In the genomic region with DNA sequence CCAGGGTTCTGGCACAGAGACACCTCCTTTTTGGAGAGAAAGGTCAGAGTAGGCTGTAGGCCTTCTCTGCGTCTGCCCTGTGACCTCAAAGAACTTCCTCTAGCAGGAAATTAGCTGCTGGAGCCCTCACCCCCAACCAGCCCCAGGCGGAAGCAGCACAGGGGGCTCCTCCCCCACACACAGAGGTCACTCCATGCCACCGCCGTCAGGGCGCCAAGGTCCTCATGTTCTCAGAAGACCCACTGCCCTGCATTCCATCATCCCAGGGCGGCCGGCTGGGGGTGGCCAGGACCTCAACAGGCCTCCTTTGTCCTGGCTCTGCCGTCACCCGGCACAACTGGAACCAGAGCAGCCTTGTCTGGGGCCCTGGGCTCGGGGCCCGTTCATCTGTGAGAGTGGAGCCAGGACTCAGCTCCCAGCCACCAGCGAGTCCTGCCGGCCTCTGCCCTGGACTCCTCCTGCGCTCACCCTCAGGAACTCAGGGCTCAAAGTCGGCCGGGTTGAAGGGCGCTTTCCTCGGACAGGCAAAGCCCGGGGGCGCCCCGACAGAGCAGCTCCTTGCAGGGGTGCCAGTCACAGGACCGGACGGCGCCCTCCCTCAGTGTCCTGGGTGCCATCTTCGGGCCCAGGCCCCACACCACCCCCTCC, we compare ENCODE assay signal across 9 cellular contexts. TPM values are rescaled to one million over a fixed set of nuclear protein-coding genes. Genes with fewer than 3 reads are reported as not detected.
DNase-seq lines count a peak whose midpoint lies in the region; ATAC-seq and TF ChIP-seq lines count a peak whose summit lies in the region.
"Had no signal": no experiment of that assay in that cellular context is flagged by ENCODE, and none has a peak within 500 bp of the region (broad histone marks: within the 10 kb centered on the region; RNA-seq: fewer than 3 reads in every experiment).

No MANE protein-coding gene starts in this region.

- H3K36me3 ChIP-seq in PC-9 (ENCODE audit: low read depth) (no peaks in the 10 kb centered on the region), psoas muscle (ENCODE audit: insufficient read depth in 1 of 2, low read depth in 1 of 2) (no peaks in the 10 kb centered on the region)

- peaks cover 39% of the 10 kb centered on the region for H3K36me3 Mint-ChIP-seq in activated naive CD8-positive, alpha-beta T cell treated with anti-CD3 and anti-CD28 coated beads for 36 hours

- 18% methylated on average over 25 of the region's 25 CpGs for WGBS in right cardiac atrium
- WGBS in psoas muscle, 3 donors, result 11 to 28% (median 13%) methylated on average over 23 to 25 of the region's 25 CpGs

- H3K4me3 Mint-ChIP-seq in activated naive CD8-positive, alpha-beta T cell treated with anti-CD3 and anti-CD28 coated beads for 36 hours, result peak overlapping the region; percentile 90

- H3K27me3 ChIP-seq in PC-9 (ENCODE audit: insufficient read depth, low read depth), result no peaks in the 10 kb centered on the region
- no peaks in the 10 kb centered on the region for H3K27me3 ChIP-seq in right cardiac atrium (ENCODE audit: control insufficient read depth, insufficient read depth)
- H3K27me3 ChIP-seq in psoas muscle (ENCODE audit: insufficient read depth in 3 of 3, low read length in 2 of 3), result peaks cover 0 to 56% (median 16%) of the 10 kb centered on the region in 3 donors

- H2AFZ ChIP-seq in PC-9, result 0 out of 2 replicates have a peak overlapping the region, but pooled peaks have one; percentile 52

- H3K9me3 Mint-ChIP-seq in activated naive CD8-positive, alpha-beta T cell treated with anti-CD3 and anti-CD28 coated beads for 36 hours, result no peaks in the 10 kb centered on the region

- POLR2A ChIA-PET in PC-9 (lab: Charles Lee; ENCODE audit: unreplicated experiment), result interaction anchor here (0.5 to 1.2 kb wide), 5 partner anchors 13 to 59 kb away, joined by 4 to 12 read pairs (median 7); a partner anchor contains a TSS

- H3K27me3 Mint-ChIP-seq in activated naive CD8-positive, alpha-beta T cell treated with anti-CD3 and anti-CD28 coated beads for 36 hours, result no peaks in the 10 kb centered on the region

- no peaks in the 10 kb centered on the region for H3K9me2 ChIP-seq in PC-9 (ENCODE audit: insufficient read depth)

- ATAC-seq in right cardiac atrium (peak; percentile 54 to 67), psoas muscle (peak; percentile 20 to 46 (median 36)), HG02840 (IDR thresholded peaks at IDR 0.05; ENCODE audit: low FRiP score, unreplicated experiment) (no peak)

- CTCF ChIA-PET in PC-9 (lab: Charles Lee), result interaction anchor here (0.8 to 1.1 kb wide), 4 partner anchors 11 to 48 kb away, joined by 3 to 6 read pairs (median 4); no protein-coding TSS in a partner anchor

- peaks cover 12% of the 10 kb centered on the region; the same call in 1 of the 2 replicates for H3F3A ChIP-seq in PC-9 (ENCODE audit: insufficient read depth, low read depth)

- peaks cover 14% of the 10 kb centered on the region for H3K4me1 ChIP-seq in PC-9 (replicated peaks; ENCODE audit: insufficient read depth)
- peaks cover 4% of the 10 kb centered on the region for H3K4me1 ChIP-seq in right cardiac atrium (ENCODE audit: control insufficient read depth, insufficient read depth, low read length)
- H3K4me1 ChIP-seq in psoas muscle, result peaks cover 9% of the 10 kb centered on the region

- intact Hi-C loops in PC-9 (cut with micrococcal nuclease; ENCODE audit: unreplicated experiment), result no loop called here
- intact Hi-C loops in right cardiac atrium (cut with DNase I), result no loop called here
- intact Hi-C loops in psoas muscle (cut with DNase I), result no loop called here

- H3K4me1 Mint-ChIP-seq in activated naive CD8-positive, alpha-beta T cell treated with anti-CD3 and anti-CD28 coated beads for 36 hours, result peaks cover 45% of the 10 kb centered on the region

- no peaks in the 10 kb centered on the region for H4K20me1 ChIP-seq in PC-9 (ENCODE audit: insufficient read depth)

- H3K9me3 ChIP-seq in PC-9 (ENCODE audit: insufficient read depth, low read depth) (no peaks in the 10 kb centered on the region), right cardiac atrium (ENCODE audit: control insufficient read depth, low read length) (no peaks in the 10 kb centered on the region), psoas muscle (no peaks in the 10 kb centered on the region)

- H3K4me3 ChIP-seq in GM12864 (ENCODE audit: low read depth, low read length) (peak overlapping the region; percentile 82), PC-9 (peak overlapping the region; percentile 81), right cardiac atrium (ENCODE audit: low read length) (peak overlapping the region; percentile 81), psoas muscle (peak overlapping the region; percentile 78)

- H3K27ac ChIP-seq in PC-9 (peak overlapping the region; percentile 69), right cardiac atrium (ENCODE audit: low read length) (peak overlapping the region; percentile 87), psoas muscle (peak overlapping the region; percentile 61)

- DNase-seq in GM12864 (ENCODE audit: low read depth), result no peak
- peak; percentile 39 to 48 for DNase-seq in PC-9
- DNase-seq in activated naive CD8-positive, alpha-beta T cell treated with anti-CD3 and anti-CD28 coated beads for 36 hours, result peak; percentile 75
- peak; percentile 84 to 93 (median 92) for DNase-seq in right cardiac atrium
- peak; percentile 63 to 82 for DNase-seq in psoas muscle
- DNase-seq in SK-N-DZ (ENCODE audit: low spot score), result no peak
- no peak for DNase-seq in 8988T

- H3K79me2 ChIP-seq in PC-9 (ENCODE audit: low read depth), result peaks cover 13% of the 10 kb centered on the region

- TSS peak; percentile 71 for BruUV-seq in PC-9 (replicated peaks; lab: Mats Ljungman, UMichigan)

- H3K27ac Mint-ChIP-seq in activated naive CD8-positive, alpha-beta T cell treated with anti-CD3 and anti-CD28 coated beads for 36 hours, result peak overlapping the region; percentile 86

- TF ChIP-seq CTCF in GM12864 (IDR thresholded peaks at IDR 0.05; ENCODE audit: low read depth, low read length, missing control alignments), result no peak
- no peak for TF ChIP-seq CTCF in PC-9 (conservative IDR thresholded peaks at IDR 0.05)
- TF ChIP-seq CTCF in psoas muscle (IDR thresholded peaks at IDR 0.05), result no peak

- peak overlapping the region; percentile 96 for H3K4me2 ChIP-seq in PC-9

RNA-seq across cellular contexts. Expression of a gene that starts 1.2 kb away (rescaled TPM):
- total RNA-seq in PC-9 (2021) (97.7 and 116 TPM in 2 replicates), right cardiac atrium (10 to 100 TPM; 27.9 to 45.4 (median 38.2) TPM), psoas muscle (10 to 100 TPM in 1 of 4 donors, 1 to 10 TPM in 3; 6.1 to 11.0 (median 7.9) TPM)
- 100 to 1,000 TPM; 119 to 125 TPM for total RNA-seq in activated naive CD8-positive, alpha-beta T cell treated with anti-CD3 and anti-CD28 coated beads for 36 hours
- polyA plus RNA-seq in right cardiac atrium (21.2 TPM), psoas muscle (1 to 10 TPM; 2.7 to 3.9 (median 2.8) TPM)
- 0.97 and 1.2 TPM in 2 replicates for polyA plus RNA-seq in SK-N-DZ (2014; cell fraction: cytosol; rRNA removed)
- 4.7 and 9.8 TPM in 2 replicates for polyA plus RNA-seq in SK-N-DZ (2014; cell fraction: nucleus; rRNA removed)

RNA-seq across cellular contexts. Expression of a gene that starts 3.2 kb away (rescaled TPM):
- total RNA-seq in PC-9 (2021) (1.9 and 2.6 TPM in 2 replicates), right cardiac atrium (1 to 10 TPM; 2.6 to 3.9 (median 3.0) TPM), psoas muscle (1 to 10 TPM in 3 of 4 donors, under 1 TPM in 1; 0.89 to 2.8 (median 1.9) TPM)
- 100 to 1,000 TPM; 133 to 136 TPM for total RNA-seq in activated naive CD8-positive, alpha-beta T cell treated with anti-CD3 and anti-CD28 coated beads for 36 hours
- polyA plus RNA-seq in right cardiac atrium (2.4 TPM), psoas muscle (under 1 TPM; 0.30 to 0.79 (median 0.43) TPM)
- 0.06 TPM in 1 of 2 replicates, not detected in the other for polyA plus RNA-seq in SK-N-DZ (2014; cell fraction: cytosol; rRNA removed)
- polyA plus RNA-seq in SK-N-DZ (2014; cell fraction: nucleus; rRNA removed), result not detected in 2 replicates

RNA-seq across cellular contexts. Expression of a gene that starts 18.8 kb away (rescaled TPM):
- total RNA-seq in PC-9 (2021), result not detected in 2 replicates
- total RNA-seq in activated naive CD8-positive, alpha-beta T cell treated with anti-CD3 and anti-CD28 coated beads for 36 hours, result not detected
- total RNA-seq in right cardiac atrium, result not detected
- polyA plus RNA-seq in right cardiac atrium, result not detected
- not detected for total RNA-seq in psoas muscle
- not detected for polyA plus RNA-seq in psoas muscle
- not detected in 2 replicates for polyA plus RNA-seq in SK-N-DZ (2014; cell fraction: cytosol; rRNA removed)
- not detected in 2 replicates for polyA plus RNA-seq in SK-N-DZ (2014; cell fraction: nucleus; rRNA removed)
- total RNA-seq: HT1080 had no signal

RNA-seq across cellular contexts. Expression of a gene that starts 41.0 kb away (rescaled TPM):
- total RNA-seq in PC-9 (2021) (91.9 and 95.0 TPM in 2 replicates), right cardiac atrium (10 to 100 TPM; 81.9 to 92.2 (median 83.9) TPM), psoas muscle (100 to 1,000 TPM; 134 to 313 (median 192) TPM)
- total RNA-seq in activated naive CD8-positive, alpha-beta T cell treated with anti-CD3 and anti-CD28 coated beads for 36 hours, result 100 to 1,000 TPM; 126 to 127 TPM
- polyA plus RNA-seq in right cardiac atrium (85.8 TPM), psoas muscle (100 to 1,000 TPM in 2 of 3 donors, 10 to 100 TPM in 1; 61.7 to 181 (median 120) TPM)
- polyA plus RNA-seq in SK-N-DZ (2014; cell fraction: cytosol; rRNA removed), result 6.6 and 7.1 TPM in 2 replicates
- 11.0 and 12.7 TPM in 2 replicates for polyA plus RNA-seq in SK-N-DZ (2014; cell fraction: nucleus; rRNA removed)

RNA-seq across cellular contexts. Expression of a gene that starts 59.5 kb away (rescaled TPM):
- total RNA-seq in PC-9 (2021) (137 and 147 TPM in 2 replicates), right cardiac atrium (1 to 10 TPM in 2 of 4 donors, under 1 TPM in 2; 0.51 to 5.2 (median 1.9) TPM), psoas muscle (1 to 10 TPM in 3 of 4 donors, under 1 TPM in 1; 0.68 to 3.1 (median 2.3) TPM)
- total RNA-seq in activated naive CD8-positive, alpha-beta T cell treated with anti-CD3 and anti-CD28 coated beads for 36 hours, result 100 to 1,000 TPM; 144 to 150 TPM
- polyA plus RNA-seq in right cardiac atrium (1.2 TPM), psoas muscle (1 to 10 TPM in 2 of 3 donors, under 1 TPM in 1; 0.88 to 1.5 (median 1.1) TPM)
- polyA plus RNA-seq in SK-N-DZ (2014; cell fraction: cytosol; rRNA removed), result 77.3 and 87.6 TPM in 2 replicates
- polyA plus RNA-seq in SK-N-DZ (2014; cell fraction: nucleus; rRNA removed), result 44.3 and 60.3 TPM in 2 replicates

Comparison
In these comparisons a context has a peak if more than half of its experiments do, and no peak if none do; other contexts are left out.
1. DNase-seq: peak in PC-9 (2 of 2), activated naive CD8-positive, alpha-beta T cell treated with anti-CD3 and anti-CD28 coated beads for 36 hours (single experiment), right cardiac atrium (3 of 3) and psoas muscle (2 of 2); none in GM12864 (single experiment), SK-N-DZ (single experiment) and 8988T (single experiment).
2. RNA of a gene that starts 3.2 kb away (total RNA-seq): 133 to 136 TPM in activated naive CD8-positive, alpha-beta T cell treated with anti-CD3 and anti-CD28 coated beads for 36 hours; 2.6 to 3.9 TPM in right cardiac atrium, 0.89 to 2.8 TPM in psoas muscle and 1.9 to 2.6 TPM in PC-9; every median in the first group is over 10 times any median in the second.
3. Peak in every context shown above with its lines, with median percentiles within 50 percentile points of each other: H3K4me3 ChIP-seq and H3K27ac ChIP-seq.